ENCODE assay signal across 8 cellular contexts in the genomic region with DNA sequence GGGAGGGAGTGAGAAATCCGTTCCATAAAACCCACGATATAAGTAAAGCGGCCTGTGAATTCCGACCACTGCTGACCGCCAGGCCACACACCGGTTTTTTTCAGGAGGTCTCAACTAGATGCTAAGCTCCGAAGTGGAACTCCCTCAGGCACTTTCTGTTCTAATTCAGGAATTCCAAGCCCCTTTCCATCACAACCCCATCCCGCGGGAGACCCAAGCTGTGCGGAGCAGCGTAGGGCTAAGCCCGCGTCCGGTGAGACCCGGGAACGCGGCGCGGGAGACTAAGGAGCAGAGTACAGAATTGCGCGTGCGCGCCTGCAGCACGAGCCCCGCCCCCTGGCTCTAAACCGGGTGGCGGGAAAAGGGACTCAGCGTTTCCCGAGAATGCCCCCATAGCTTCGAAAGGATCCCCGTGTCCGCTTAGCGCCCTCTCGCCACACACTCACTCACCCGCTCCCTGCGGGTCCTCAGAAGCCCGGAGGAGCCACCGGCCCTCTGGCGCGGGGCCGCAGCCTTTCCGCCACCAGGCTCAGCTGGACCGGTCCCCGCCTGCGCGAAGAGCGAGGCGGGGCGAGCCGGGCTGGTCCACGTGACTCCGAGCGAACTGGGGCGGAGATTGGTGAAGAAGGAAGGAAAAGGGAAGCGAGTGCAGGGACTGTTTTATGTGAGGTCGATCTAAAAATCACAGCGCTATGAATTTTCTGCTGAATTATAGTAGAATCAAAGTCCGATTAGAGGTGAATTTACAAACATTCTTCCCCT. TPM values are rescaled to one million over a fixed set of nuclear protein-coding genes. Genes with fewer than 3 reads are reported as not detected.
A peak's percentile ranks its signal among the peaks of the same experiment; 100 is the strongest.
DNase-seq lines count a peak whose midpoint lies in the region; ATAC-seq and TF ChIP-seq lines count a peak whose summit lies in the region.

A gene with protein sequence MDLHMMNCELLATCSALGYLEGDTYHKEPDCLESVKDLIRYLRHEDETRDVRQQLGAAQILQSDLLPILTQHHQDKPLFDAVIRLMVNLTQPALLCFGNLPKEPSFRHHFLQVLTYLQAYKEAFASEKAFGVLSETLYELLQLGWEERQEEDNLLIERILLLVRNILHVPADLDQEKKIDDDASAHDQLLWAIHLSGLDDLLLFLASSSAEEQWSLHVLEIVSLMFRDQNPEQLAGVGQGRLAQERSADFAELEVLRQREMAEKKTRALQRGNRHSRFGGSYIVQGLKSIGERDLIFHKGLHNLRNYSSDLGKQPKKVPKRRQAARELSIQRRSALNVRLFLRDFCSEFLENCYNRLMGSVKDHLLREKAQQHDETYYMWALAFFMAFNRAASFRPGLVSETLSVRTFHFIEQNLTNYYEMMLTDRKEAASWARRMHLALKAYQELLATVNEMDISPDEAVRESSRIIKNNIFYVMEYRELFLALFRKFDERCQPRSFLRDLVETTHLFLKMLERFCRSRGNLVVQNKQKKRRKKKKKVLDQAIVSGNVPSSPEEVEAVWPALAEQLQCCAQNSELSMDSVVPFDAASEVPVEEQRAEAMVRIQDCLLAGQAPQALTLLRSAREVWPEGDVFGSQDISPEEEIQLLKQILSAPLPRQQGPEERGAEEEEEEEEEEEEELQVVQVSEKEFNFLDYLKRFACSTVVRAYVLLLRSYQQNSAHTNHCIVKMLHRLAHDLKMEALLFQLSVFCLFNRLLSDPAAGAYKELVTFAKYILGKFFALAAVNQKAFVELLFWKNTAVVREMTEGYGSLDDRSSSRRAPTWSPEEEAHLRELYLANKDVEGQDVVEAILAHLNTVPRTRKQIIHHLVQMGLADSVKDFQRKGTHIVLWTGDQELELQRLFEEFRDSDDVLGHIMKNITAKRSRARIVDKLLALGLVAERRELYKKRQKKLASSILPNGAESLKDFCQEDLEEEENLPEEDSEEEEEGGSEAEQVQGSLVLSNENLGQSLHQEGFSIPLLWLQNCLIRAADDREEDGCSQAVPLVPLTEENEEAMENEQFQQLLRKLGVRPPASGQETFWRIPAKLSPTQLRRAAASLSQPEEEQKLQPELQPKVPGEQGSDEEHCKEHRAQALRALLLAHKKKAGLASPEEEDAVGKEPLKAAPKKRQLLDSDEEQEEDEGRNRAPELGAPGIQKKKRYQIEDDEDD (minus strand): TSS at position 567 of the 762 bp plus-strand sequence. CDS start 15,256 bp downstream, outside the sequence.

- H3K27me3 Mint-ChIP-seq in activated CD8-positive, alpha-beta memory T cell treated with anti-CD3 and anti-CD28 coated beads, Interleukin-2, amount 10 ng/mL, durations not matched to agents 7 days and 5 days = no peaks in the 10 kb centered on the region
- peaks cover 4% of the 10 kb centered on the region for H3K27me3 Mint-ChIP-seq in endodermal cell (ENCODE audit: insufficient read depth)

- peaks cover 4% of the 10 kb centered on the region for H3K79me1 ChIP-seq in mesendoderm (ENCODE audit: low read length)

- CTCF ChIA-PET in activated CD8-positive, alpha-beta memory T cell treated with anti-CD3 and anti-CD28 coated beads, Interleukin-2, amount 10 ng/mL, durations not matched to agents 7 days and 5 days (lab: Charles Lee) = interaction anchor here (0.5 to 4.1 kb wide), 16 partner anchors 9 to 260 kb away, joined by 3 to 36 read pairs (median 4); a partner anchor contains a TSS

- H3K27me3 ChIP-seq in NT2/D1 (ENCODE audit: insufficient read depth, insufficient read length) (no peaks in the 10 kb centered on the region), endodermal cell (ENCODE audit: control insufficient read depth, insufficient read depth, low read length, poor library complexity, severe bottlenecking) (no peaks in the 10 kb centered on the region), mesendoderm (ENCODE audit: insufficient read depth, low read length, poor library complexity) (no peaks in the 10 kb centered on the region)

- H3K4me1 Mint-ChIP-seq in activated CD8-positive, alpha-beta memory T cell treated with anti-CD3 and anti-CD28 coated beads, Interleukin-2, amount 10 ng/mL, durations not matched to agents 7 days and 5 days = peaks cover 31% of the 10 kb centered on the region
- H3K4me1 Mint-ChIP-seq in endodermal cell = peaks cover 8% of the 10 kb centered on the region

- H2BK15ac ChIP-seq in mesendoderm (replicated peaks; ENCODE audit: low read depth) = no peak within 1 kb of the TSS

- no peaks in the 10 kb centered on the region for H3K9me3 Mint-ChIP-seq in activated CD8-positive, alpha-beta memory T cell treated with anti-CD3 and anti-CD28 coated beads, Interleukin-2, amount 10 ng/mL, durations not matched to agents 7 days and 5 days (ENCODE audit: low read depth)
- H3K9me3 Mint-ChIP-seq in endodermal cell = peaks cover 11% of the 10 kb centered on the region

- TF ChIP-seq CTCF in GM20000 (IDR thresholded peaks at IDR 0.05; ENCODE audit: extremely low read depth, missing control alignments) (no peak), endodermal cell (conservative IDR thresholded peaks at IDR 0.05) (peak; percentile 20)

- H2AK5ac ChIP-seq in mesendoderm (ENCODE audit: low read length) = no peak within 1 kb of the TSS

- DNase-seq in COLO668 (lab: John Stamatoyannopoulos, UW; ENCODE audit: unreplicated experiment) = peak; percentile 88
- DNase-seq in GM20000 (ENCODE audit: low spot score) = peak; percentile 92
- DNase-seq in HT1080 (ENCODE audit: low read depth) = peak; percentile 90
- DNase-seq in NT2/D1 (ENCODE audit: low read depth, low spot score) = peak; percentile 84
- peak; percentile 91 for DNase-seq in activated CD8-positive, alpha-beta memory T cell treated with anti-CD3 and anti-CD28 coated beads, Interleukin-2, amount 10 ng/mL, durations not matched to agents 7 days and 5 days
- DNase-seq in endodermal cell = peak; percentile 98
- DNase-seq in mesendoderm = peak; percentile 94
- DNase-seq in stimulated activated CD8-positive, alpha-beta memory T cell treated with anti-CD3 and anti-CD28 coated beads, Interleukin-15, amount 100 ng/mL, for 1 hour (ENCODE audit: low read depth) = peak; percentile 64

- H3K4me3 ChIP-seq in NT2/D1 (ENCODE audit: insufficient read length, low read depth) = peak within 1 kb of the TSS; percentile 70
- H3K4me3 ChIP-seq in endodermal cell (ENCODE audit: low read length) = peak within 1 kb of the TSS; percentile 97
- peak within 1 kb of the TSS; percentile 93 for H3K4me3 ChIP-seq in mesendoderm (ENCODE audit: low read length)

- H3K4me2 ChIP-seq in mesendoderm (ENCODE audit: low read length) = peak within 1 kb of the TSS; percentile 71

- ATAC-seq in activated CD8-positive, alpha-beta memory T cell treated with anti-CD3 and anti-CD28 coated beads, Interleukin-2, amount 10 ng/mL, durations not matched to agents 7 days and 5 days = peak; percentile 99

- peak within 1 kb of the TSS; percentile 46 for H2BK5ac ChIP-seq in mesendoderm (ENCODE audit: low read length)

- peaks cover 22% of the 10 kb centered on the region for H3K36me3 Mint-ChIP-seq in activated CD8-positive, alpha-beta memory T cell treated with anti-CD3 and anti-CD28 coated beads, Interleukin-2, amount 10 ng/mL, durations not matched to agents 7 days and 5 days
- H3K36me3 Mint-ChIP-seq in endodermal cell (ENCODE audit: low read depth) = peaks cover 23% of the 10 kb centered on the region

- H3K9ac ChIP-seq in NT2/D1 (ENCODE audit: insufficient read length, low read depth) (peak within 1 kb of the TSS; percentile 95), endodermal cell (ENCODE audit: extremely low read depth, low read length, poor library complexity, severe bottlenecking) (peak within 1 kb of the TSS; percentile 82), mesendoderm (ENCODE audit: low read length) (peak within 1 kb of the TSS; percentile 95)

- peak within 1 kb of the TSS; percentile 95 for H3K4ac ChIP-seq in mesendoderm (ENCODE audit: low read depth, low read length)

- H3K4me1 ChIP-seq in NT2/D1 (ENCODE audit: insufficient read depth, insufficient read length) = no peaks in the 10 kb centered on the region
- no peaks in the 10 kb centered on the region for H3K4me1 ChIP-seq in endodermal cell (ENCODE audit: control insufficient read depth, insufficient read depth, low read length)
- H3K4me1 ChIP-seq in mesendoderm (ENCODE audit: control insufficient read depth, low read depth, low read length) = no peaks in the 10 kb centered on the region

- 0% methylated on average over 24 to 58 of the region's 58 CpGs for WGBS in endodermal cell (ENCODE audit: insufficient coverage in 1 of 2, insufficient read length in 1 of 2), 2 experiments
- no CpG with 5 or more reads among the region's 58 CpGs for WGBS in mesendoderm (ENCODE audit: extremely low coverage, insufficient coverage, low lambda C conversion rate)

- peak within 1 kb of the TSS; percentile 91 for H3K18ac ChIP-seq in mesendoderm (ENCODE audit: low read length)

- H3K23ac ChIP-seq in mesendoderm (ENCODE audit: low read length) = no peak within 1 kb of the TSS

- peak within 1 kb of the TSS; percentile 93 for H4K5ac ChIP-seq in mesendoderm (ENCODE audit: low read length)

- H3K9me3 ChIP-seq in NT2/D1 (ENCODE audit: insufficient read depth, low read length) (peaks cover 10% of the 10 kb centered on the region), endodermal cell (ENCODE audit: control insufficient read depth, low read length) (no peaks in the 10 kb centered on the region)

- H3K79me2 ChIP-seq in mesendoderm (ENCODE audit: control insufficient read depth, insufficient read depth, low read length) = peaks cover 2% of the 10 kb centered on the region

- H3K27ac Mint-ChIP-seq in activated CD8-positive, alpha-beta memory T cell treated with anti-CD3 and anti-CD28 coated beads, Interleukin-2, amount 10 ng/mL, durations not matched to agents 7 days and 5 days = peak within 1 kb of the TSS; percentile 82
- peak within 1 kb of the TSS; percentile 96 for H3K27ac Mint-ChIP-seq in endodermal cell

- H3K56ac ChIP-seq in mesendoderm (ENCODE audit: low read length) = peak within 1 kb of the TSS; percentile 93

- no peak within 1 kb of the TSS for H2BK120ac ChIP-seq in mesendoderm (ENCODE audit: low read depth, low read length)

- H3K27ac ChIP-seq in endodermal cell (ENCODE audit: low read depth, low read length) (peak within 1 kb of the TSS; percentile 96), mesendoderm (ENCODE audit: low read depth, low read length) (peak within 1 kb of the TSS; percentile 87)

- peaks cover 18% of the 10 kb centered on the region for H3K36me3 ChIP-seq in NT2/D1 (ENCODE audit: insufficient read depth, insufficient read length, low read length)
- no peaks in the 10 kb centered on the region for H3K36me3 ChIP-seq in endodermal cell (ENCODE audit: control insufficient read depth, insufficient read depth, low read length)
- H3K36me3 ChIP-seq in mesendoderm (ENCODE audit: control insufficient read depth, insufficient read depth, low read length) = no peaks in the 10 kb centered on the region

- H3K4me3 Mint-ChIP-seq in activated CD8-positive, alpha-beta memory T cell treated with anti-CD3 and anti-CD28 coated beads, Interleukin-2, amount 10 ng/mL, durations not matched to agents 7 days and 5 days = peak within 1 kb of the TSS; percentile 87
- peak within 1 kb of the TSS; percentile 80 for H3K4me3 Mint-ChIP-seq in endodermal cell

- no peak within 1 kb of the TSS for H4K8ac ChIP-seq in mesendoderm (ENCODE audit: low read depth, low read length)

RNA-seq across cellular contexts. Expression of the gene that starts here (rescaled TPM):
- 17.5 and 21.3 TPM in 2 replicates for total RNA-seq in HT1080 (2014; rRNA removed; shearing (Covaris generic))
- 17.5 and 18.5 TPM in 2 replicates for polyA plus RNA-seq in HT1080 (2015; cell fraction: cytosol; rRNA removed)
- polyA plus RNA-seq in HT1080 (2015; cell fraction: nucleus; rRNA removed) = 29.8 and 37.9 TPM in 2 replicates
- total RNA-seq in activated CD8-positive, alpha-beta memory T cell treated with anti-CD3 and anti-CD28 coated beads, Interleukin-2, amount 10 ng/mL, durations not matched to agents 7 days and 5 days = 10 to 100 TPM; 64.1 to 65.8 TPM
- 10 to 100 TPM; 64.5 to 85.3 TPM for total RNA-seq in endodermal cell
- polyA plus RNA-seq in endodermal cell (2013, experiment 1 of 2) = 85.4 TPM
- polyA plus RNA-seq in endodermal cell (2013, experiment 2 of 2) = 74.3 TPM
- 38.5 TPM for polyA plus RNA-seq in mesendoderm (2013, experiment 1 of 2)
- 38.7 TPM for polyA plus RNA-seq in mesendoderm (2013, experiment 2 of 2)

Comparison
In these comparisons a context has a peak if more than half of its experiments do, and no peak if none do; other contexts are left out.
1. Peak in every context shown above with its lines: DNase-seq, ATAC-seq, H3K4me3 ChIP-seq and H3K27ac ChIP-seq.